In the genomic region with DNA sequence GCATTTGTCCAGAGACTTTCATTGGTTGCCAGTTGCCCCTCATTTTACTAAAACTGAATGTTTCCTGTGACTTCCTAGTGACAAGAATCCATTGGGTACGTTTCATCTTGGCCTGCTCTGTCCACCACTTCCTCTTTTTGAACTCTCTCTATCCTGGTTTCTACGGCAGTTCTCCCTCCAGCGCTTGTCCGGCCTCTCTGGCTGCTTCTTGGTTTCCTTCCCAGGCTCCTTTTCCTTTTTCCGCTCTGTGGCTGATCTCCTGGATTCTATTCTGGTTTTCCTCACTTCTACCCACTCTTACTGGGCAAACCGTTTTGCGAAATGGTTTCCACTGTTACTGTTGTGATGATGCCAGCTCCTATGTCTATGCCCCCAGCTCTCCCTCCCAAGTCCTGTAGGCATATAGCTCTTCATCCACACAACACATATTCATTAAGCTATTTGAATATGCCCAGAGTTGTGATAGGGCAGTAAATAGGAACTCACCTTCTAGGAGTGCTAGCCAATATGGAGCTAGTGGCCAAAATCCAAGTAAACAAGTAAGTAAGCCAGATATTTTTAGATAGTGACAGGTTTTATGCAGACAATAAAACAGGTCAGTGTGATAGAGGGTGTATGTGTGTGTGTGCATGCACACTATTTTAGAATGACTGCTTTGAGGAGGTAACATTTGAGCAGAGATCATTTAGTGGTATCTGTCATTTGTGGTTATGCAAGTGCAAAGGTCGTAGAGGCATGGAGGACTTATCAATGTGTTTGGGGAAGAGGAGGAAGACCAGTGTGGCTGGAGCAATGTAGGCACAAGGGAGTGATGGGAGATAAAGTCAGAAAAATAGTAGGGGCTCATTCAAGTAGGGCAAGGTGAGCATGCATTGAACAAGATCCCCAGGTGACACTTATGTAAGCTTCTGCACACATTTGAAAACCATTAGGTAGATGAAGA, we compare ENCODE assay signal across 1 cellular context.
TF ChIP-seq lines count a peak whose summit lies in the region.

No MANE protein-coding gene starts in this region.

TF ChIP-seq in GM23338, 12 proteins besides CTCF, POLR2A, EP300 and RAD21 (continued from another document):
- TF ChIP-seq, protein P1, sequence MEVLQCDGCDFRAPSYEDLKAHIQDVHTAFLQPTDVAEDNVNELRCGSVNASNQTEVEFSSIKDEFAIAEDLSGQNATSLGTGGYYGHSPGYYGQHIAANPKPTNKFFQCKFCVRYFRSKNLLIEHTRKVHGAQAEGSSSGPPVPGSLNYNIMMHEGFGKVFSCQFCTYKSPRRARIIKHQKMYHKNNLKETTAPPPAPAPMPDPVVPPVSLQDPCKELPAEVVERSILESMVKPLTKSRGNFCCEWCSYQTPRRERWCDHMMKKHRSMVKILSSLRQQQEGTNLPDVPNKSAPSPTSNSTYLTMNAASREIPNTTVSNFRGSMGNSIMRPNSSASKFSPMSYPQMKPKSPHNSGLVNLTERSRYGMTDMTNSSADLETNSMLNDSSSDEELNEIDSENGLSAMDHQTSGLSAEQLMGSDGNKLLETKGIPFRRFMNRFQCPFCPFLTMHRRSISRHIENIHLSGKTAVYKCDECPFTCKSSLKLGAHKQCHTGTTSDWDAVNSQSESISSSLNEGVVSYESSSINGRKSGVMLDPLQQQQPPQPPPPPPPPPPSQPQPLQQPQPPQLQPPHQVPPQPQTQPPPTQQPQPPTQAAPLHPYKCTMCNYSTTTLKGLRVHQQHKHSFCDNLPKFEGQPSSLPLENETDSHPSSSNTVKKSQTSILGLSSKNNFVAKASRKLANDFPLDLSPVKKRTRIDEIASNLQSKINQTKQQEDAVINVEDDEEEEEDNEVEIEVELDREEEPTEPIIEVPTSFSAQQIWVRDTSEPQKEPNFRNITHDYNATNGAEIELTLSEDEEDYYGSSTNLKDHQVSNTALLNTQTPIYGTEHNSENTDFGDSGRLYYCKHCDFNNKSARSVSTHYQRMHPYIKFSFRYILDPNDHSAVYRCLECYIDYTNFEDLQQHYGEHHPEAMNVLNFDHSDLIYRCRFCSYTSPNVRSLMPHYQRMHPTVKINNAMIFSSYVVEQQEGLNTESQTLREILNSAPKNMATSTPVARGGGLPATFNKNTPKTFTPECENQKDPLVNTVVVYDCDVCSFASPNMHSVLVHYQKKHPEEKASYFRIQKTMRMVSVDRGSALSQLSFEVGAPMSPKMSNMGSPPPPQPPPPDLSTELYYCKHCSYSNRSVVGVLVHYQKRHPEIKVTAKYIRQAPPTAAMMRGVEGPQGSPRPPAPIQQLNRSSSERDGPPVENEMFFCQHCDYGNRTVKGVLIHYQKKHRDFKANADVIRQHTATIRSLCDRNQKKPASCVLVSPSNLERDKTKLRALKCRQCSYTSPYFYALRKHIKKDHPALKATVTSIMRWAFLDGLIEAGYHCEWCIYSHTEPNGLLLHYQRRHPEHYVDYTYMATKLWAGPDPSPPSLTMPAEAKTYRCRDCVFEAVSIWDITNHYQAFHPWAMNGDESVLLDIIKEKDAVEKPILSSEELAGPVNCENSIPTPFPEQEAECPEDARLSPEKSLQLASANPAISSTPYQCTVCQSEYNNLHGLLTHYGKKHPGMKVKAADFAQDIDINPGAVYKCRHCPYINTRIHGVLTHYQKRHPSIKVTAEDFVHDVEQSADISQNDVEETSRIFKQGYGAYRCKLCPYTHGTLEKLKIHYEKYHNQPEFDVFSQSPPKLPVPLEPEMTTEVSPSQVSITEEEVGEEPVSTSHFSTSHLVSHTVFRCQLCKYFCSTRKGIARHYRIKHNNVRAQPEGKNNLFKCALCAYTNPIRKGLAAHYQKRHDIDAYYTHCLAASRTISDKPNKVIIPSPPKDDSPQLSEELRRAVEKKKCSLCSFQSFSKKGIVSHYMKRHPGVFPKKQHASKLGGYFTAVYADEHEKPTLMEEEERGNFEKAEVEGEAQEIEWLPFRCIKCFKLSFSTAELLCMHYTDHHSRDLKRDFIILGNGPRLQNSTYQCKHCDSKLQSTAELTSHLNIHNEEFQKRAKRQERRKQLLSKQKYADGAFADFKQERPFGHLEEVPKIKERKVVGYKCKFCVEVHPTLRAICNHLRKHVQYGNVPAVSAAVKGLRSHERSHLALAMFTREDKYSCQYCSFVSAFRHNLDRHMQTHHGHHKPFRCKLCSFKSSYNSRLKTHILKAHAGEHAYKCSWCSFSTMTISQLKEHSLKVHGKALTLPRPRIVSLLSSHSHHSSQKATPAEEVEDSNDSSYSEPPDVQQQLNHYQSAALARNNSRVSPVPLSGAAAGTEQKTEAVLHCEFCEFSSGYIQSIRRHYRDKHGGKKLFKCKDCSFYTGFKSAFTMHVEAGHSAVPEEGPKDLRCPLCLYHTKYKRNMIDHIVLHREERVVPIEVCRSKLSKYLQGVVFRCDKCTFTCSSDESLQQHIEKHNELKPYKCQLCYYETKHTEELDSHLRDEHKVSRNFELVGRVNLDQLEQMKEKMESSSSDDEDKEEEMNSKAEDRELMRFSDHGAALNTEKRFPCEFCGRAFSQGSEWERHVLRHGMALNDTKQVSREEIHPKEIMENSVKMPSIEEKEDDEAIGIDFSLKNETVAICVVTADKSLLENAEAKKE (CRISPR knock-in tag; IDR thresholded peaks at IDR 0.05): no peak
- TF ChIP-seq EZH2 (IDR thresholded peaks at IDR 0.05; ENCODE audit: low read depth, unreplicated experiment): no peak
- TF ChIP-seq POLR2AphosphoS5 (IDR thresholded peaks at IDR 0.05; ENCODE audit: low read depth): no peak
- TF ChIP-seq EZH2phosphoT487 (IDR thresholded peaks at IDR 0.05; ENCODE audit: unreplicated experiment): no peak
- TF ChIP-seq CREB1 (CRISPR knock-in tag; IDR thresholded peaks at IDR 0.05; ENCODE audit: low read depth): no peak
- TF ChIP-seq, protein P2, sequence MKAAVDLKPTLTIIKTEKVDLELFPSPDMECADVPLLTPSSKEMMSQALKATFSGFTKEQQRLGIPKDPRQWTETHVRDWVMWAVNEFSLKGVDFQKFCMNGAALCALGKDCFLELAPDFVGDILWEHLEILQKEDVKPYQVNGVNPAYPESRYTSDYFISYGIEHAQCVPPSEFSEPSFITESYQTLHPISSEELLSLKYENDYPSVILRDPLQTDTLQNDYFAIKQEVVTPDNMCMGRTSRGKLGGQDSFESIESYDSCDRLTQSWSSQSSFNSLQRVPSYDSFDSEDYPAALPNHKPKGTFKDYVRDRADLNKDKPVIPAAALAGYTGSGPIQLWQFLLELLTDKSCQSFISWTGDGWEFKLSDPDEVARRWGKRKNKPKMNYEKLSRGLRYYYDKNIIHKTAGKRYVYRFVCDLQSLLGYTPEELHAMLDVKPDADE (IDR thresholded peaks at IDR 0.05): no peak
